ENCODE assay signal across 19 cellular contexts in the genomic region with DNA sequence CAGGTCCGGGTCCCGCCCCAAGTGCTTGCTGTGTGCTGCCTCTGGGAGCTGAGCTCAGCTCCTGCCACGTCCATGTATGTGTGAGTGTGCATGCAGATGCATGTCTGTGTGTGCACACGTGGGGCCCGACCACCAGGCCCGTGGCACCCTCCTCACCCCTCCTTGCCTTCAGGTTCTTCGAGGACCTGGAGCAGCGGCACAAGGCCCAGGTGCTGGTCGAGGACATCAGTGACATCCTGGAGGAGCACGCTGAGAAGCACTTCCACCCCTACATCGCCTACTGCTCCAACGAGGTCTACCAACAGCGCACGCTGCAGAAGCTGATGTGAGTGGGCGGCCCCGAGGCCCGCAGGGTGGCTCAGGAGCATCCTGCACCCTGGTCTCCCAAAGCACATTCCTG. TPM values are rescaled to one million over a fixed set of nuclear protein-coding genes. Genes with fewer than 3 reads are reported as not detected.
"Had no signal": no experiment of that assay in that cellular context is flagged by ENCODE, and none has a peak within 500 bp of the region (broad histone marks: within the 10 kb centered on the region; RNA-seq: fewer than 3 reads in every experiment).

No MANE protein-coding gene starts in this region.

- H3K9me3 Mint-ChIP-seq: activated naive CD4-positive, alpha-beta T cell treated with anti-CD3 and anti-CD28 coated beads, Interleukin-2, amount 50 U/mL, for 72 hours; effector memory CD8-positive, alpha-beta T cell; WTC11 had no signal

- H3K27me3 ChIP-seq: body of pancreas, transverse colon, vagina had no signal

- H3K4me1 ChIP-seq: body of pancreas had no signal

- H3K27ac Mint-ChIP-seq: activated CD8-positive, alpha-beta T cell treated with anti-CD3 and anti-CD28 coated beads, Interleukin-2, amount 10 ng/mL, durations not matched to agents 7 days and 5 days; activated naive CD4-positive, alpha-beta T cell treated with anti-CD3 and anti-CD28 coated beads, Interleukin-2, amount 50 U/mL, for 72 hours; effector memory CD8-positive, alpha-beta T cell; stimulated activated naive B cell treated with anti-CD40 and anti-IgM and Interleukin-4, amounts not matched to agents 10 μg/mL and 1 μg/mL and 100 μg/mL, for 72 hours had no signal

- H3K36me3 ChIP-seq: transverse colon, vagina had no signal

- DNase-seq: activated CD4-positive, alpha-beta T cell treated with anti-CD3 and anti-CD28 coated beads for 4 hours; activated CD8-positive, alpha-beta memory T cell treated with anti-CD3 and anti-CD28 coated beads, Interleukin-2, amount 50 U/mL, for 4 hours; activated CD8-positive, alpha-beta T cell treated with anti-CD3 and anti-CD28 coated beads, Interleukin-2, amount 10 ng/mL, durations not matched to agents 7 days and 5 days; activated effector memory CD4-positive, alpha-beta T cell treated with anti-CD3 and anti-CD28 coated beads, Interleukin-2, amount 50 U/mL, for 16 hours; activated T-cell treated with anti-CD3 and anti-CD28 coated beads, Interleukin-2, amount 50 U/mL, for 48 hours; amniotic stem cell; body of pancreas; cerebellar nuclear complex; dermis blood vessel endothelial cell; effector memory CD8-positive, alpha-beta T cell; kidney glomerular epithelial cell; mesendoderm; stimulated activated CD4-positive, alpha-beta T cell treated with anti-CD3 and anti-CD28 coated beads, Interleukin-4, amount 100 ng/mL, for 1 hour; stimulated activated naive B cell treated with anti-CD40 and anti-IgM and Interleukin-4, amounts not matched to agents 10 μg/mL and 1 μg/mL and 100 μg/mL, for 72 hours; transverse colon had no signal

- H3K9me3 ChIP-seq: body of pancreas, transverse colon, vagina had no signal

- H3K4me3 ChIP-seq: body of pancreas, transverse colon, vagina had no signal

- H3K27ac ChIP-seq: body of pancreas, transverse colon, vagina had no signal

- H3K4me3 Mint-ChIP-seq: activated CD8-positive, alpha-beta T cell treated with anti-CD3 and anti-CD28 coated beads, Interleukin-2, amount 10 ng/mL, durations not matched to agents 7 days and 5 days; effector memory CD8-positive, alpha-beta T cell; stimulated activated naive B cell treated with anti-CD40 and anti-IgM and Interleukin-4, amounts not matched to agents 10 μg/mL and 1 μg/mL and 100 μg/mL, for 72 hours; WTC11 had no signal

- H3K36me3 Mint-ChIP-seq: activated naive CD4-positive, alpha-beta T cell treated with anti-CD3 and anti-CD28 coated beads, Interleukin-2, amount 50 U/mL, for 72 hours; stimulated activated naive B cell treated with anti-CD40 and anti-IgM and Interleukin-4, amounts not matched to agents 10 μg/mL and 1 μg/mL and 100 μg/mL, for 72 hours had no signal

RNA-seq across cellular contexts. Expression of a gene that starts 18.4 kb away (rescaled TPM):
- total RNA-seq: activated CD8-positive, alpha-beta T cell treated with anti-CD3 and anti-CD28 coated beads, Interleukin-2, amount 10 ng/mL, durations not matched to agents 7 days and 5 days; T-helper 2 cell treated with Interferon-gamma antibody and Interleukin-4, amounts not matched to agents 100 ng/mL and 5 ng/mL, for 36 hours had no signal
